ENCODE assay signal across 8 cellular contexts in the genomic region with DNA sequence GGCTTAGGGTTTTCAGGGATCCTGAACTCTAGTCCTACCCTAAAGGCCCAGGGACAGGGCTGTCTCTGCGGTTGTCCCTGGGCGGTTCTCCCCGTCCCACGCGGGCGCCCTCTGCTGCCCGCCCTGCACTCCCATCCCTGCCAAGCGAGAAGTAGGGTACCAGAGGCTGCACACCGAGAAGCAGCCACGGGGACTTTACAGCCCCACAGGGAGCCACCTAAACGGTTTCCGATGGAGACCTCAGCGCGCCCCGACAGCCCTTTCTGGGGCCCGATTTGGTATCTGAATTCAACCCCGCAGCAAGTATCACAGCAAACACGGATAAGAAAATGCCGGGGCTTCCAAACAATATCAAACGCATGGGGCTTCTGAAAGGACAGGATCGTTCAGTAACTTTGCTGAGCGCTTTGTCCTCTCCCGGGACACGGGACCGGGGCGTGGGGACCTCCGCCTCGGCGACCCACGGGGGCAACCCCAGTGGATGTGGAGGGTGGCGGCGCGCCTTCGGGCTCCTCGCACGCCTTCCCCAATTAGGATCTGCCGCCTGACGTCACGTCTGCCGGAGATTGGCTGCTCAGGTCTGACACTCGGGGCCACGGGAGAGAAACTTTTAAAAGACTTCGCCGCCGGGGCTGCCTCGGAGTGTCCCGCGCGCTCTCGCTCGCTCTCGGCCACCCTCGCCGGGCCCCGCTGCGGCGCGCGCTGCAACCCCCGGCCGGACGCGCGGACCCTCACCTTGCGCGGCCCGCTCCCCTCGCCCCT. TPM values are rescaled to one million over a fixed set of nuclear protein-coding genes. Genes with fewer than 3 reads are reported as not detected.
DNase-seq lines count a peak whose midpoint lies in the region; ATAC-seq and TF ChIP-seq lines count a peak whose summit lies in the region.

A gene with protein sequence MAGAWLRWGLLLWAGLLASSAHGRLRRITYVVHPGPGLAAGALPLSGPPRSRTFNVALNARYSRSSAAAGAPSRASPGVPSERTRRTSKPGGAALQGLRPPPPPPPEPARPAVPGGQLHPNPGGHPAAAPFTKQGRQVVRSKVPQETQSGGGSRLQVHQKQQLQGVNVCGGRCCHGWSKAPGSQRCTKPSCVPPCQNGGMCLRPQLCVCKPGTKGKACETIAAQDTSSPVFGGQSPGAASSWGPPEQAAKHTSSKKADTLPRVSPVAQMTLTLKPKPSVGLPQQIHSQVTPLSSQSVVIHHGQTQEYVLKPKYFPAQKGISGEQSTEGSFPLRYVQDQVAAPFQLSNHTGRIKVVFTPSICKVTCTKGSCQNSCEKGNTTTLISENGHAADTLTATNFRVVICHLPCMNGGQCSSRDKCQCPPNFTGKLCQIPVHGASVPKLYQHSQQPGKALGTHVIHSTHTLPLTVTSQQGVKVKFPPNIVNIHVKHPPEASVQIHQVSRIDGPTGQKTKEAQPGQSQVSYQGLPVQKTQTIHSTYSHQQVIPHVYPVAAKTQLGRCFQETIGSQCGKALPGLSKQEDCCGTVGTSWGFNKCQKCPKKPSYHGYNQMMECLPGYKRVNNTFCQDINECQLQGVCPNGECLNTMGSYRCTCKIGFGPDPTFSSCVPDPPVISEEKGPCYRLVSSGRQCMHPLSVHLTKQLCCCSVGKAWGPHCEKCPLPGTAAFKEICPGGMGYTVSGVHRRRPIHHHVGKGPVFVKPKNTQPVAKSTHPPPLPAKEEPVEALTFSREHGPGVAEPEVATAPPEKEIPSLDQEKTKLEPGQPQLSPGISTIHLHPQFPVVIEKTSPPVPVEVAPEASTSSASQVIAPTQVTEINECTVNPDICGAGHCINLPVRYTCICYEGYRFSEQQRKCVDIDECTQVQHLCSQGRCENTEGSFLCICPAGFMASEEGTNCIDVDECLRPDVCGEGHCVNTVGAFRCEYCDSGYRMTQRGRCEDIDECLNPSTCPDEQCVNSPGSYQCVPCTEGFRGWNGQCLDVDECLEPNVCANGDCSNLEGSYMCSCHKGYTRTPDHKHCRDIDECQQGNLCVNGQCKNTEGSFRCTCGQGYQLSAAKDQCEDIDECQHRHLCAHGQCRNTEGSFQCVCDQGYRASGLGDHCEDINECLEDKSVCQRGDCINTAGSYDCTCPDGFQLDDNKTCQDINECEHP (N-terminal part only) (plus strand): TSS at position 640 of the 762 bp plus-strand sequence. CDS start 372 bp downstream, outside the sequence.

- H3K36me3 ChIP-seq in BLaER1 treated with 17β-estradiol and CSF1 and Interleukin-3, amounts not matched to agents 10 nM and 100 nM, result no peaks in the 10 kb centered on the region
- no peaks in the 10 kb centered on the region for H3K36me3 ChIP-seq in naive thymus-derived CD4-positive, alpha-beta T cell (ENCODE audit: control insufficient read depth in 2 of 3, insufficient read depth in 3 of 3, low read length in 3 of 3)
- no peaks in the 10 kb centered on the region for H3K36me3 ChIP-seq in stomach

- H3K4me1 Mint-ChIP-seq in naive thymus-derived CD4-positive, alpha-beta T cell, result peaks cover 3 to 12% (median 5%) of the 10 kb centered on the region in 7 donors

- H3K27ac ChIP-seq in BLaER1 treated with 17β-estradiol and CSF1 and Interleukin-3, amounts not matched to agents 10 nM and 100 nM, result peak within 1 kb of the TSS in 6 of 11 experiments; percentile 10 to 61 (median 44); a peak in 7 of 22 replicates
- H3K27ac ChIP-seq in naive thymus-derived CD4-positive, alpha-beta T cell (ENCODE audit: low read depth, low read length), result no peak within 1 kb of the TSS
- H3K27ac ChIP-seq in stomach, result peak within 1 kb of the TSS; percentile 83 to 95 (median 86)

- peak within 1 kb of the TSS; percentile 96 to 100 (median 99) for H3K4me2 ChIP-seq in BLaER1 treated with 17β-estradiol and CSF1 and Interleukin-3, amounts not matched to agents 10 nM and 100 nM

- peaks cover 7 to 19% (median 13%) of the 10 kb centered on the region in 10 experiments for H3K4me1 ChIP-seq in BLaER1 treated with 17β-estradiol and CSF1 and Interleukin-3, amounts not matched to agents 10 nM and 100 nM
- no peaks in the 10 kb centered on the region for H3K4me1 ChIP-seq in naive thymus-derived CD4-positive, alpha-beta T cell (ENCODE audit: control insufficient read depth in 2 of 2, insufficient read depth in 2 of 2, low read length in 2 of 2)
- peaks cover 4 to 23% (median 20%) of the 10 kb centered on the region in 4 donors for H3K4me1 ChIP-seq in stomach

- H3K9me3 ChIP-seq in BLaER1 treated with 17β-estradiol and CSF1 and Interleukin-3, amounts not matched to agents 10 nM and 100 nM (replicated peaks in 1 of 11), result peaks cover 0 to 10% (median 0%) of the 10 kb centered on the region in 11 experiments; a peak in 8 of 22 replicates
- H3K9me3 ChIP-seq in naive thymus-derived CD4-positive, alpha-beta T cell (ENCODE audit: control insufficient read depth in 2 of 3, low read length in 3 of 3), result no peaks in the 10 kb centered on the region
- no peaks in the 10 kb centered on the region for H3K9me3 ChIP-seq in stomach

- H3K4me3 Mint-ChIP-seq in naive thymus-derived CD4-positive, alpha-beta T cell, result peak within 1 kb of the TSS; percentile 64 to 87 (median 81)

- H3K4me3 ChIP-seq in BLaER1 treated with 17β-estradiol and CSF1 and Interleukin-3, amounts not matched to agents 10 nM and 100 nM, result peak within 1 kb of the TSS; percentile 59 to 85 (median 74)
- H3K4me3 ChIP-seq in naive thymus-derived CD4-positive, alpha-beta T cell (ENCODE audit: low read length), result peak within 1 kb of the TSS; percentile 56
- peak within 1 kb of the TSS; percentile 76 to 97 (median 82) for H3K4me3 ChIP-seq in stomach

- POLR2A ChIA-PET in naive thymus-derived CD4-positive, alpha-beta T cell (lab: Charles Lee), result no interaction called here

- H3K27ac Mint-ChIP-seq in naive thymus-derived CD4-positive, alpha-beta T cell, result peak within 1 kb of the TSS in 1 of 9 donors; percentile 55

- CTCF ChIA-PET in naive thymus-derived CD4-positive, alpha-beta T cell (lab: Charles Lee), result no interaction called here

- intact Hi-C loops in naive thymus-derived CD4-positive, alpha-beta T cell (cut with micrococcal nuclease), result loop anchor here (1.0 to 10.0 kb wide), 7 partner anchors 172 to 652 kb away; a partner anchor contains a TSS
- intact Hi-C loops in stomach (cut with DNase I; ENCODE audit: low total_unique reads), result no loop called here

- H3K9me3 Mint-ChIP-seq in naive thymus-derived CD4-positive, alpha-beta T cell, result peaks cover 0 to 2% (median 0%) of the 10 kb centered on the region in 11 donors

- no peak for TF ChIP-seq POLR2A in stomach (IDR thresholded peaks at IDR 0.05)

- WGBS in stomach, 5 donors, result 0 to 4% (median 1%) methylated on average over 9 to 68 of the region's 68 CpGs

- H4K20me1 ChIP-seq in BLaER1 treated with 17β-estradiol and CSF1 and Interleukin-3, amounts not matched to agents 10 nM and 100 nM, result peaks cover 0 to 38% (median 0%) of the 10 kb centered on the region in 11 experiments; a peak in 6 of 22 replicates

- TF ChIP-seq EP300 in stomach (IDR thresholded peaks at IDR 0.05), result peak; percentile 26

- peaks cover 22 to 40% (median 36%) of the 10 kb centered on the region in 5 donors for H3K27me3 Mint-ChIP-seq in naive thymus-derived CD4-positive, alpha-beta T cell

- DNase-seq in NOMO-1 treated with DMSO at 0.1 percent for 48 hours (lab: John Stamatoyannopoulos, UW; ENCODE audit: unreplicated experiment), result peak; percentile 49
- DNase-seq in activated T-cell treated with anti-CD3 and anti-CD28 coated beads, Interleukin-2, amount 50 U/mL, for 48 hours, result peak; percentile 69 to 74
- DNase-seq in fibroblast of peridontal ligament (ENCODE audit: extremely low read depth), result peak; percentile 63
- DNase-seq in naive thymus-derived CD4-positive, alpha-beta T cell, result peak; percentile 3 to 66 (median 18)
- peak; percentile 69 for DNase-seq in stomach

- peak in 5 of 7 experiments; percentile 24 to 72 (median 53) for TF ChIP-seq CTCF in stomach (IDR thresholded peaks at IDR 0.05)

- peaks cover 16 to 100% (median 20%) of the 10 kb centered on the region in 11 experiments; a peak in 21 of 22 replicates for H3K27me3 ChIP-seq in BLaER1 treated with 17β-estradiol and CSF1 and Interleukin-3, amounts not matched to agents 10 nM and 100 nM
- H3K27me3 ChIP-seq in naive thymus-derived CD4-positive, alpha-beta T cell (ENCODE audit: control insufficient read depth in 2 of 2, insufficient read depth in 2 of 2, low read length in 2 of 2), result peaks cover 0 to 7% of the 10 kb centered on the region in 2 donors
- H3K27me3 ChIP-seq in stomach, result peaks cover 0 to 19% (median 0%) of the 10 kb centered on the region in 3 donors

- peak within 1 kb of the TSS in 10 of 11 experiments; percentile 37 to 82 (median 66); a peak in 19 of 22 replicates for H3K9ac ChIP-seq in BLaER1 treated with 17β-estradiol and CSF1 and Interleukin-3, amounts not matched to agents 10 nM and 100 nM

- ATAC-seq in GM19035 (IDR thresholded peaks at IDR 0.05; ENCODE audit: unreplicated experiment) (peak; percentile 77), HG03196 (IDR thresholded peaks at IDR 0.05; ENCODE audit: unreplicated experiment) (peak; percentile 63)
- ATAC-seq in naive thymus-derived CD4-positive, alpha-beta T cell, result peak; percentile 80

- peaks cover 0 to 2% (median 0%) of the 10 kb centered on the region in 5 donors for H3K36me3 Mint-ChIP-seq in naive thymus-derived CD4-positive, alpha-beta T cell

RNA-seq across cellular contexts. Expression of the gene that starts here (rescaled TPM):
- 1 to 10 TPM in 1 of 5 experiments, under 1 TPM in 1, not detected in 3; 0.29 to 2.1 TPM for total RNA-seq in naive thymus-derived CD4-positive, alpha-beta T cell
- polyA plus RNA-seq in naive thymus-derived CD4-positive, alpha-beta T cell, result not detected
- total RNA-seq in stomach, result 100 to 1,000 TPM in 2 of 5 donors, 10 to 100 TPM in 3; 19.1 to 134 (median 42.9) TPM
- polyA plus RNA-seq in stomach, result 10 to 100 TPM; 11.0 to 14.3 (median 11.8) TPM

Comparison
In these comparisons a context has a peak if more than half of its experiments do, and no peak if none do; other contexts are left out.
1. RNA of the gene that starts here (total RNA-seq): 19.1 to 134 TPM in stomach; 0.29 to 2.1 TPM in naive thymus-derived CD4-positive, alpha-beta T cell; every median in the first group is over 4 times any median in the second.
2. RNA of the gene that starts here (polyA plus RNA-seq): 11.0 to 14.3 TPM in stomach; not detected in naive thymus-derived CD4-positive, alpha-beta T cell; every median in the first group is over 10 times any median in the second.
3. DNase-seq: peak in every context shown above with its lines; median percentile 72 in activated T-cell treated with anti-CD3 and anti-CD28 coated beads, Interleukin-2, amount 50 U/mL, for 48 hours; 69 in stomach; 63 in fibroblast of peridontal ligament; 49 in NOMO-1 treated with DMSO at 0.1 percent for 48 hours; 18 in naive thymus-derived CD4-positive, alpha-beta T cell.
4. Peak in every context shown above with its lines, with median percentiles within 50 percentile points of each other: H3K4me3 ChIP-seq and ATAC-seq.